Comparison of ENCODE assay signal across 17 cellular contexts in the genomic region with DNA sequence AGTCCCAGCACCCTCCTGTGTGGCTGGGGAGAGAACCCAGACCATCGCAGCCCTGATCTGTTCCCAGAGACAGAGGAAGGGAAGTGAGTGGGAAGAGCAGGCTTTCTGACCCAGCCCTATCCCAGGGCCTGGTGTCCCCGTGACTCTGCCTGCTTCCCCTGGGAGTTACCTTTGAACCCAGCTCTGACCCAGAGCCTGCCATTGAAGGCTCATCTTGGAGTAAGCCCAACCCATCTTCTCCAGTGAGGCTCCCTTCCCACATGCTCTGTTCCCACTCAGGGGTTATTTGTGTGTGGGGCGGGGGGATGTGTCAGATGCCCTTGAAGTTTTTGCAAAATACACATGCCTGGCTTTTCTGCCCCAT. TPM values are rescaled to one million over a fixed set of nuclear protein-coding genes. Genes with fewer than 3 reads are reported as not detected.
DNase-seq lines count a peak whose midpoint lies in the region; ATAC-seq and TF ChIP-seq lines count a peak whose summit lies in the region.
"Had no signal": no experiment of that assay in that cellular context is flagged by ENCODE, and none has a peak within 500 bp of the region (broad histone marks: within the 10 kb centered on the region; RNA-seq: fewer than 3 reads in every experiment).

No MANE protein-coding gene starts in this region.

- TF ChIP-seq CTCF in WERI-Rb-1 (IDR thresholded peaks at IDR 0.05; ENCODE audit: low read depth, low read length): no peak
- no peak for TF ChIP-seq CTCF in GM10266 (IDR thresholded peaks at IDR 0.05; ENCODE audit: control insufficient read depth, insufficient read depth, low read depth, missing control alignments)

- H3K4me3 ChIP-seq in WERI-Rb-1 (ENCODE audit: low read depth, low read length): no peak overlapping the region
- H3K4me3 ChIP-seq: A549, Peyer's patch had no signal

- H3K27me3 ChIP-seq in WERI-Rb-1 (ENCODE audit: insufficient read depth, low read depth, severe bottlenecking): no peaks in the 10 kb centered on the region
- H3K27me3 ChIP-seq: Peyer's patch had no signal

- no peaks in the 10 kb centered on the region; the same call in 1 of the 2 replicates for H3K36me3 ChIP-seq in WERI-Rb-1
- H3K36me3 ChIP-seq: Peyer's patch had no signal

- intact Hi-C loops in cardiac septum (cut with DNase I): no loop called here
- intact Hi-C loops in Right ventricle myocardium superior (cut with DNase I): no loop called here
- intact Hi-C loops in left colon (cut with DNase I, micrococcal nuclease): no loop called here

- no peaks in the 10 kb centered on the region for H3K9me3 ChIP-seq in WERI-Rb-1 (ENCODE audit: severe bottlenecking)
- H3K9me3 ChIP-seq: A549, Peyer's patch had no signal

- H3K27ac ChIP-seq in WERI-Rb-1: peak overlapping the region; percentile 89
- H3K27ac ChIP-seq: A549, KMS-11 had no signal

- DNase-seq in cardiac septum (ENCODE audit: low spot score) (peak; percentile 71), Right ventricle myocardium superior (no peak), WERI-Rb-1 (no peak), left colon (no peak), CD1c-positive myeloid dendritic cell (ENCODE audit: extremely low spot score) (no peak), GM10266 (ENCODE audit: extremely low spot score) (no peak), UCSD-AML1 (lab: John Stamatoyannopoulos, UW; ENCODE audit: unreplicated experiment) (no peak)
- DNase-seq: COR-L47, NCI-H1048, NCI-H146, NCI-H2081 treated with DMSO at 0.1 percent for 48 hours, NCI-H226, NCI-H526, Peyer's patch had no signal

- no peak for ATAC-seq in Right ventricle myocardium superior (ENCODE audit: poor library complexity)
- ATAC-seq in left colon: peak; percentile 19
- ATAC-seq in GM19395 (IDR thresholded peaks at IDR 0.05; ENCODE audit: unreplicated experiment): no peak

RNA-seq across cellular contexts. Expression of a gene that starts 6.0 kb away (rescaled TPM):
- 0.46 TPM for total RNA-seq in cardiac septum
- 2.9 TPM for total RNA-seq in Right ventricle myocardium superior
- total RNA-seq in left colon: 10 to 100 TPM; 22.4 to 43.0 TPM

RNA-seq across cellular contexts. Expression of a gene that starts 46.0 kb away (rescaled TPM):
- total RNA-seq in cardiac septum (not detected), Right ventricle myocardium superior (not detected), left colon (not detected)
